8 cellular contexts compared by ENCODE assay signal in genomic region chr15:98668566-98669308, GRCh38. TPM values are rescaled to one million over a fixed set of nuclear protein-coding genes. Genes with fewer than 3 reads are reported as not detected.
DNase-seq lines count a peak whose midpoint lies in the region; ATAC-seq lines count a peak whose summit lies in the region.

No MANE protein-coding gene starts in this region.

- ATAC-seq in HG03520 (IDR thresholded peaks at IDR 0.05; ENCODE audit: unreplicated experiment) (peak; percentile 85), GM18907 (IDR thresholded peaks at IDR 0.05; ENCODE audit: unreplicated experiment) (no peak)

- intact Hi-C loops in activated T-helper 1 cell treated with anti-CD3 and anti-CD28 coated beads, Interleukin-12 subunit alpha, Interleukin-12 subunit beta, Interleukin-2, Interleukin-4 antibody, amounts not matched to agents 30 ng/mL and 10 ng/mL and 1 ng/mL, durations not matched to agents 14 hours and 24 hours and 36 hours (cut with micrococcal nuclease): loop anchor here (1.0 kb wide), 2 partner anchors 17 to 31 kb away; no protein-coding TSS in a partner anchor

- H3K27ac Mint-ChIP-seq in activated T-helper 1 cell treated with anti-CD3 and anti-CD28 coated beads, Interleukin-12 subunit alpha, Interleukin-12 subunit beta, Interleukin-2, Interleukin-4 antibody, amounts not matched to agents 30 ng/mL and 10 ng/mL and 1 ng/mL, durations not matched to agents 14 hours and 24 hours and 36 hours: peak overlapping the region; percentile 0

- H3K4me1 Mint-ChIP-seq in activated T-helper 1 cell treated with anti-CD3 and anti-CD28 coated beads, Interleukin-12 subunit alpha, Interleukin-12 subunit beta, Interleukin-2, Interleukin-4 antibody, amounts not matched to agents 30 ng/mL and 10 ng/mL and 1 ng/mL, durations not matched to agents 14 hours and 24 hours and 36 hours (ENCODE audit: low read depth): peaks cover 57% of the 10 kb centered on the region

- no peaks in the 10 kb centered on the region for H3K36me3 Mint-ChIP-seq in activated T-helper 1 cell treated with anti-CD3 and anti-CD28 coated beads, Interleukin-12 subunit alpha, Interleukin-12 subunit beta, Interleukin-2, Interleukin-4 antibody, amounts not matched to agents 30 ng/mL and 10 ng/mL and 1 ng/mL, durations not matched to agents 14 hours and 24 hours and 36 hours (ENCODE audit: low read depth)

- H3K4me3 Mint-ChIP-seq in activated T-helper 1 cell treated with anti-CD3 and anti-CD28 coated beads, Interleukin-12 subunit alpha, Interleukin-12 subunit beta, Interleukin-2, Interleukin-4 antibody, amounts not matched to agents 30 ng/mL and 10 ng/mL and 1 ng/mL, durations not matched to agents 14 hours and 24 hours and 36 hours: peak overlapping the region; percentile 40

- H3K9me3 Mint-ChIP-seq in activated T-helper 1 cell treated with anti-CD3 and anti-CD28 coated beads, Interleukin-12 subunit alpha, Interleukin-12 subunit beta, Interleukin-2, Interleukin-4 antibody, amounts not matched to agents 30 ng/mL and 10 ng/mL and 1 ng/mL, durations not matched to agents 14 hours and 24 hours and 36 hours: no peaks in the 10 kb centered on the region

- DNase-seq in AG20443 (ENCODE audit: low spot score): peak; percentile 38
- peak; percentile 44 for DNase-seq in activated T-helper 1 cell treated with anti-CD3 and anti-CD28 coated beads, Interleukin-12 subunit alpha, Interleukin-12 subunit beta, Interleukin-2, Interleukin-4 antibody, amounts not matched to agents 30 ng/mL and 10 ng/mL and 1 ng/mL, durations not matched to agents 14 hours and 24 hours and 36 hours (ENCODE audit: low spot score)
- DNase-seq in left kidney (ENCODE audit: low read depth, low spot score): peak; percentile 51
- DNase-seq in NCI-H128 (lab: John Stamatoyannopoulos, UW; ENCODE audit: unreplicated experiment): no peak
- no peak for DNase-seq in GF-D8 (lab: John Stamatoyannopoulos, UW)
- DNase-seq in SIG-M5 treated with dmso at 0.1 percent for 504 hours (lab: John Stamatoyannopoulos, UW; ENCODE audit: unreplicated experiment): no peak

- H3K27me3 Mint-ChIP-seq in activated T-helper 1 cell treated with anti-CD3 and anti-CD28 coated beads, Interleukin-12 subunit alpha, Interleukin-12 subunit beta, Interleukin-2, Interleukin-4 antibody, amounts not matched to agents 30 ng/mL and 10 ng/mL and 1 ng/mL, durations not matched to agents 14 hours and 24 hours and 36 hours (ENCODE audit: insufficient read depth): no peaks in the 10 kb centered on the region

RNA-seq across cellular contexts. Expression of gene IGF1R, which starts 20.4 kb away (rescaled TPM):
- total RNA-seq in activated T-helper 1 cell treated with anti-CD3 and anti-CD28 coated beads, Interleukin-12 subunit alpha, Interleukin-12 subunit beta, Interleukin-2, Interleukin-4 antibody, amounts not matched to agents 30 ng/mL and 10 ng/mL and 1 ng/mL, durations not matched to agents 14 hours and 24 hours and 36 hours: 38.7 and 39.8 TPM in 2 replicates

Comparison
In these comparisons a context has a peak if more than half of its experiments do, and no peak if none do; other contexts are left out.
1. DNase-seq: peak in AG20443 (single experiment), activated T-helper 1 cell treated with anti-CD3 and anti-CD28 coated beads, Interleukin-12 subunit alpha, Interleukin-12 subunit beta, Interleukin-2, Interleukin-4 antibody, amounts not matched to agents 30 ng/mL and 10 ng/mL and 1 ng/mL, durations not matched to agents 14 hours and 24 hours and 36 hours (single experiment) and left kidney (single experiment); none in NCI-H128 (single experiment), GF-D8 (single experiment) and SIG-M5 treated with dmso at 0.1 percent for 504 hours (single experiment).